In genomic region chr1:19643602-19644419, GRCh38 we compare ENCODE assay signal across 8 cellular contexts. TPM values are rescaled to one million over a fixed set of nuclear protein-coding genes. Genes with fewer than 3 reads are reported as not detected.
DNase-seq lines count a peak whose midpoint lies in the region; TF ChIP-seq lines count a peak whose summit lies in the region.

NBL1 (plus strand) TSS chr1:19644311; CDS start chr1:19655031, 10,720 bp downstream.

- peak within 1 kb of the TSS; percentile 37 for H2BK15ac ChIP-seq in mesenchymal stem cell (ENCODE audit: low read depth, poor library complexity, severe bottlenecking)

- peak within 1 kb of the TSS; percentile 46 for H3K4me3 ChIP-seq in GM12865 (ENCODE audit: low read depth, low read length)
- H3K4me3 ChIP-seq in NB4 (ENCODE audit: low read depth, low read length) = peak within 1 kb of the TSS; percentile 25
- H3K4me3 ChIP-seq in endocrine pancreas (ENCODE audit: control insufficient read depth, insufficient read depth, low read length) = peak within 1 kb of the TSS; percentile 17
- peak within 1 kb of the TSS; percentile 64 to 98 for H3K4me3 ChIP-seq in mesenchymal stem cell (ENCODE audit: insufficient read depth in 1 of 2, low read depth in 1 of 2, low read length in 2 of 2)

- peaks cover 13% of the 10 kb centered on the region for H3K79me1 ChIP-seq in mesenchymal stem cell (replicated peaks; ENCODE audit: low read length, poor library complexity, severe bottlenecking)

- 4% methylated on average over 63 of the region's 94 CpGs for WGBS in mesenchymal stem cell

- TF ChIP-seq POLR2A in NB4 (IDR thresholded peaks at IDR 0.05; ENCODE audit: extremely low read depth, insufficient read length) = no peak

- H2BK5ac ChIP-seq in mesenchymal stem cell (ENCODE audit: low read depth, low read length, poor library complexity, severe bottlenecking) = peak within 1 kb of the TSS; percentile 68

- H3K4me1 ChIP-seq in endocrine pancreas (ENCODE audit: control insufficient read depth, insufficient read depth, low read length) (no peaks in the 10 kb centered on the region), mesenchymal stem cell (ENCODE audit: control insufficient read depth, insufficient read depth, low read depth, low read length) (peaks cover 33% of the 10 kb centered on the region)

- peak within 1 kb of the TSS; percentile 51 for H2AK5ac ChIP-seq in mesenchymal stem cell (ENCODE audit: low read length, severe bottlenecking)

- H2AFZ ChIP-seq in mesenchymal stem cell (ENCODE audit: low read depth, low read length) = peak within 1 kb of the TSS; percentile 6

- DNase-seq in GM12865 (ENCODE audit: low read depth) = peak; percentile 52
- DNase-seq in NB4 (ENCODE audit: low read depth) = peak; percentile 72
- peak; percentile 43 to 52 for DNase-seq in activated CD8-positive, alpha-beta memory T cell treated with anti-CD3 and anti-CD28 coated beads for 4 hours (ENCODE audit: low read depth in 2 of 2)
- DNase-seq in mesenchymal stem cell = peak; percentile 50
- peak; percentile 68 for DNase-seq in stimulated activated CD8-positive, alpha-beta memory T cell treated with anti-CD3 and anti-CD28 coated beads, Interleukin-12 subunit alpha, Interleukin-12 subunit beta, amount 100 ng/mL, for 4 hours (ENCODE audit: low read depth)
- DNase-seq in SK-N-DZ (ENCODE audit: low spot score) = no peak
- no peak for DNase-seq in NCI-H2081 treated with DMSO at 0.1 percent for 48 hours (lab: John Stamatoyannopoulos, UW)

- peak within 1 kb of the TSS in 1 of 2 experiments; percentile 45 for H3K14ac ChIP-seq in mesenchymal stem cell (ENCODE audit: low read length in 2 of 2)

- H3K27ac ChIP-seq in mesenchymal stem cell (ENCODE audit: low read length, poor library complexity, severe bottlenecking) = peak within 1 kb of the TSS; percentile 13

- H4K8ac ChIP-seq in mesenchymal stem cell (ENCODE audit: low read length) = peak within 1 kb of the TSS; percentile 83

- H3K18ac ChIP-seq in mesenchymal stem cell (ENCODE audit: low read depth in 1 of 2, low read length in 2 of 2) = peak within 1 kb of the TSS in 1 of 2 experiments; percentile 67

- H3K23ac ChIP-seq in mesenchymal stem cell (ENCODE audit: low read length in 2 of 2) = no peak within 1 kb of the TSS

- peak within 1 kb of the TSS; percentile 24 to 25 for H3K4ac ChIP-seq in mesenchymal stem cell (ENCODE audit: low read depth in 1 of 2, low read length in 2 of 2)

- H3K9me3 ChIP-seq in endocrine pancreas (ENCODE audit: control insufficient read depth, low read length) (no peaks in the 10 kb centered on the region), mesenchymal stem cell (ENCODE audit: control insufficient read depth, low read length) (no peaks in the 10 kb centered on the region)

- H3K36me3 ChIP-seq in endocrine pancreas (ENCODE audit: control insufficient read depth, insufficient read depth, low read length) (no peaks in the 10 kb centered on the region), mesenchymal stem cell (ENCODE audit: control insufficient read depth in 1 of 2, insufficient read depth in 2 of 2, low read depth in 1 of 2, low read length in 2 of 2) (peaks cover 3% of the 10 kb centered on the region in 2 experiments)

- H3K27me3 ChIP-seq in endocrine pancreas (ENCODE audit: control insufficient read depth, insufficient read depth, low read length) (no peaks in the 10 kb centered on the region), mesenchymal stem cell (ENCODE audit: control insufficient read depth in 1 of 2, insufficient read depth in 1 of 2, low read length in 2 of 2) (no peaks in the 10 kb centered on the region)

- H4K91ac ChIP-seq in mesenchymal stem cell (ENCODE audit: low read length) = peak within 1 kb of the TSS; percentile 58

- no peak for TF ChIP-seq CTCF in GM12865 (IDR thresholded peaks at IDR 0.05; ENCODE audit: insufficient read depth, low read depth, low read length, missing control alignments)
- no peak for TF ChIP-seq CTCF in NB4 (IDR thresholded peaks at IDR 0.05; ENCODE audit: low read depth, low read length)

- peak within 1 kb of the TSS; percentile 91 for H3K4me2 ChIP-seq in mesenchymal stem cell (ENCODE audit: low read length, poor library complexity, severe bottlenecking)

- peak within 1 kb of the TSS; percentile 65 for H3K9ac ChIP-seq in endocrine pancreas (ENCODE audit: control insufficient read depth, insufficient read depth, low read length)
- peak within 1 kb of the TSS; percentile 98 for H3K9ac ChIP-seq in mesenchymal stem cell (ENCODE audit: low read length)

- peak within 1 kb of the TSS; percentile 62 for H2BK120ac ChIP-seq in mesenchymal stem cell (ENCODE audit: low read depth, low read length)

- peak within 1 kb of the TSS in 1 of 2 experiments; percentile 51 for H2BK12ac ChIP-seq in mesenchymal stem cell (ENCODE audit: low read length in 2 of 2)

RNA-seq across cellular contexts. Expression of gene NBL1, which starts in this region (rescaled TPM):
- 59.5 TPM for polyA plus RNA-seq in mesenchymal stem cell (2013, experiment 1 of 2)
- 63.3 TPM for polyA plus RNA-seq in mesenchymal stem cell (2013, experiment 2 of 2)
- 10.3 and 19.8 TPM in 2 replicates for polyA plus RNA-seq in SK-N-DZ (2014; cell fraction: cytosol; rRNA removed)
- 6.2 and 8.9 TPM in 2 replicates for polyA plus RNA-seq in SK-N-DZ (2014; cell fraction: nucleus; rRNA removed)

Comparison
In these comparisons a context has a peak if more than half of its experiments do, and no peak if none do; other contexts are left out.
1. DNase-seq: peak in GM12865 (single experiment), NB4 (single experiment), activated CD8-positive, alpha-beta memory T cell treated with anti-CD3 and anti-CD28 coated beads for 4 hours (2 of 2), mesenchymal stem cell (single experiment) and stimulated activated CD8-positive, alpha-beta memory T cell treated with anti-CD3 and anti-CD28 coated beads, Interleukin-12 subunit alpha, Interleukin-12 subunit beta, amount 100 ng/mL, for 4 hours (single experiment); none in SK-N-DZ (single experiment) and NCI-H2081 treated with DMSO at 0.1 percent for 48 hours (single experiment).
2. H3K4me3 ChIP-seq: peak in every context shown above with its lines; median percentile 81 in mesenchymal stem cell; 46 in GM12865; 25 in NB4; 17 in endocrine pancreas.